ENCODE assay signal across 8 cellular contexts in genomic region chr18:47829831-47830230, GRCh38.
"Had no signal": no experiment of that assay in that cellular context is flagged by ENCODE, and none has a peak within 500 bp of the region (broad histone marks: within the 10 kb centered on the region; RNA-seq: fewer than 3 reads in every experiment).

No MANE protein-coding gene starts in this region.

- DNase-seq: H9, HCEC 1CT had no signal

- H3K27me3 Mint-ChIP-seq: IgD-negative memory B cell had no signal

- FAIRE-seq: H1, H54, HepG2 had no signal

- H2AFZ ChIP-seq: GM23338 had no signal

- H3K9me3 Mint-ChIP-seq: IgD-negative memory B cell had no signal

- ATAC-seq: GM23338, HepG2 had no signal

- H3K4me2 ChIP-seq: GM23338 had no signal

- H3K4me3 ChIP-seq: GM23338 had no signal

- H3K4me3 Mint-ChIP-seq: GM23338, H9, IgD-negative memory B cell had no signal

- H3K27ac Mint-ChIP-seq: IgD-negative memory B cell had no signal

- H3K27ac ChIP-seq: HL-60 had no signal
